In genomic region chr10:131674130-131674529, GRCh38 we compare ENCODE assay signal across 32 cellular contexts.
"Had no signal": no experiment of that assay in that cellular context is flagged by ENCODE, and none has a peak within 500 bp of the region (broad histone marks: within the 10 kb centered on the region; RNA-seq: fewer than 3 reads in every experiment).

No MANE protein-coding gene starts in this region.

- H3K4me2 ChIP-seq: neural progenitor cell had no signal

- H3K27ac Mint-ChIP-seq: effector memory CD8-positive, alpha-beta T cell; immature natural killer cell; naive thymus-derived CD4-positive, alpha-beta T cell; stimulated activated effector memory CD8-positive, alpha-beta T cell treated with anti-CD3 and anti-CD28 coated beads, Interleukin-12 subunit alpha, Interleukin-12 subunit beta, amount 100 ng/mL, for 72 hours; type B pancreatic cell had no signal

- H3K4me1 ChIP-seq: esophagus squamous epithelium, heart right ventricle, lower lobe of right lung, right lobe of liver, stomach, thyroid gland had no signal

- H2AFZ ChIP-seq: neural progenitor cell had no signal

- H3K27ac ChIP-seq: coronary artery, esophagus squamous epithelium, heart right ventricle, lower lobe of right lung, neural progenitor cell, ovary, right lobe of liver, stomach, thyroid gland had no signal

- H3K4me3 Mint-ChIP-seq: central memory CD8-positive, alpha-beta T cell; effector memory CD8-positive, alpha-beta T cell; immature natural killer cell; naive thymus-derived CD4-positive, alpha-beta T cell; nephron; neural progenitor cell; stimulated activated effector memory CD8-positive, alpha-beta T cell treated with anti-CD3 and anti-CD28 coated beads, Interleukin-12 subunit alpha, Interleukin-12 subunit beta, amount 100 ng/mL, for 72 hours; type B pancreatic cell had no signal

- H3K36me3 ChIP-seq: esophagus squamous epithelium, heart right ventricle, lower lobe of right lung, neural progenitor cell, ovary, right lobe of liver, stomach, thyroid gland had no signal

- DNase-seq: dermis blood vessel endothelial cell; effector memory CD8-positive, alpha-beta T cell; erythroblast; esophagus squamous epithelium; foreskin melanocyte; glutamatergic neuron; heart right ventricle; hippocampal formation; immature natural killer cell; islet precursor cell; left ventricle myocardium superior; lower lobe of right lung; midbrain; naive thymus-derived CD4-positive, alpha-beta T cell; nucleus accumbens; ovary; retina; small intestine; stimulated activated CD4-positive, alpha-beta T cell treated with anti-CD3 and anti-CD28 coated beads, Interleukin-2, amount 100 ng/mL, for 24 hours; stimulated activated CD4-positive, alpha-beta T cell treated with anti-CD3 and anti-CD28 coated beads, Interleukin-4, amount 100 ng/mL, for 24 hours; stimulated activated naive CD4-positive, alpha-beta T cell treated with Interleukin-2 at 50 U/mL for 16 hours; stomach; thyroid gland had no signal

- FAIRE-seq: endometrium, small intestine, urothelium cell line had no signal

- H3K4me3 ChIP-seq: coronary artery, esophagus squamous epithelium, heart right ventricle, lower lobe of right lung, neural progenitor cell, ovary, right lobe of liver, stomach, thyroid gland had no signal

- H3K4me1 Mint-ChIP-seq: central memory CD8-positive, alpha-beta T cell; immature natural killer cell; nephron; stimulated activated effector memory CD8-positive, alpha-beta T cell treated with anti-CD3 and anti-CD28 coated beads, Interleukin-12 subunit alpha, Interleukin-12 subunit beta, amount 100 ng/mL, for 72 hours had no signal

- H3K9me3 ChIP-seq: lower lobe of right lung, ovary, right lobe of liver, thyroid gland had no signal

- H3K36me3 Mint-ChIP-seq: immature natural killer cell; naive thymus-derived CD4-positive, alpha-beta T cell; neural progenitor cell; stimulated activated effector memory CD8-positive, alpha-beta T cell treated with anti-CD3 and anti-CD28 coated beads, Interleukin-12 subunit alpha, Interleukin-12 subunit beta, amount 100 ng/mL, for 72 hours; type B pancreatic cell had no signal

- H3K9ac ChIP-seq: neural progenitor cell had no signal

- H3K27me3 Mint-ChIP-seq: central memory CD8-positive, alpha-beta T cell; effector memory CD8-positive, alpha-beta T cell had no signal

- ATAC-seq: effector memory CD8-positive, alpha-beta T cell; heart right ventricle; left ventricle myocardium superior; lower lobe of right lung; naive thymus-derived CD4-positive, alpha-beta T cell; right lobe of liver; stimulated activated effector memory CD8-positive, alpha-beta T cell treated with anti-CD3 and anti-CD28 coated beads, Interleukin-12 subunit alpha, Interleukin-12 subunit beta, amount 100 ng/mL, for 72 hours had no signal

- H3K27me3 ChIP-seq: ovary, right lobe of liver, thyroid gland had no signal
